ENCODE assay signal across 14 cellular contexts in the genomic region with DNA sequence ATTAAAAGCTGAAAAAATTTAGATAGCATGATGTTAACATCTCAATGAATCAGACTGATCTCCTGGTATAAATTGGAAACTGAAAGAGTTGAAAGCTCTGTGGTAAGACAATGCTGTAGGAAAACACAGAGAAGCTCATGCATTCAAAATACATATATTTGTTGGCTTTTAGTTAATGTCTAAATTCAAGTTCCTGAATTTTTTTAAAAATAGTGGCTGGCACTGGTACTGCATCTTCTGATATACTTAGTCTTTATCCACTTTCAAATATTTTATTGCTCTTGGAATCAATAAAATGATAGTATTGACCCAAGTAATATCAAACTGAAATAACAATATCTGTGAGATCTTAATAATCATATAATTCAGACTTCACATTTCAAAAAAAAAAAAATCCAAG.
A peak's percentile ranks its signal among the peaks of the same experiment; 100 is the strongest.
DNase-seq lines count a peak whose midpoint lies in the region; ATAC-seq and TF ChIP-seq lines count a peak whose summit lies in the region.
"Had no signal": no experiment of that assay in that cellular context is flagged by ENCODE, and none has a peak within 500 bp of the region (broad histone marks: within the 10 kb centered on the region; RNA-seq: fewer than 3 reads in every experiment).

No MANE protein-coding gene starts in this region.

- no peaks in the 10 kb centered on the region for H3K36me3 ChIP-seq in Panc1 (ENCODE audit: control insufficient read depth, insufficient read depth, low read length)
- H3K36me3 ChIP-seq in gastroesophageal sphincter: no peaks in the 10 kb centered on the region

- TF ChIP-seq EP300 in gastroesophageal sphincter (IDR thresholded peaks at IDR 0.05): no peak

- POLR2A ChIA-PET in Panc1 (lab: Charles Lee): no interaction called here

- intact Hi-C loops in Panc1 (cut with micrococcal nuclease; ENCODE audit: unreplicated experiment): no loop called here

- ATAC-seq in GM19351 (IDR thresholded peaks at IDR 0.05; ENCODE audit: unreplicated experiment) (peak; percentile 60), Panc1 (no peak), omental fat pad (ENCODE audit: low FRiP score) (no peak), gastroesophageal sphincter (no peak)

- TF ChIP-seq CTCF in Panc1 (IDR thresholded peaks at IDR 0.05) (peak; percentile 35; the same call in 1 of the 2 replicates), retinal pigment epithelial cell (conservative IDR thresholded peaks at IDR 0.05; ENCODE audit: low read depth, low read length) (peak; percentile 12), omental fat pad (IDR thresholded peaks at IDR 0.05) (no peak), gastroesophageal sphincter (IDR thresholded peaks at IDR 0.05) (peak in 2 of 4 experiments; percentile 9 to 35)

- H3K4me3 ChIP-seq in Panc1 (ENCODE audit: low read depth in 2 of 2, low read length in 2 of 2): no peak overlapping the region
- H3K4me3 ChIP-seq in retinal pigment epithelial cell (ENCODE audit: low read length): no peak overlapping the region
- H3K4me3 ChIP-seq in gastroesophageal sphincter: no peak overlapping the region

- in situ Hi-C loops in Panc1 (cut with HindIII; ENCODE audit: low pct_unique_long_range_greater_than_20kb, low sequenced_read_pairs): no loop called here

- H3K27ac ChIP-seq in Panc1 (ENCODE audit: low read length): no peak overlapping the region
- H3K27ac ChIP-seq in gastroesophageal sphincter: no peak overlapping the region

- H3K9me3 ChIP-seq in Panc1 (ENCODE audit: control insufficient read depth, insufficient read depth, low read depth, low read length): no peaks in the 10 kb centered on the region
- no peaks in the 10 kb centered on the region for H3K9me3 ChIP-seq in gastroesophageal sphincter

- no peaks in the 10 kb centered on the region for H3K27me3 ChIP-seq in Panc1 (ENCODE audit: control insufficient read depth, insufficient read depth, low read length)
- H3K27me3 ChIP-seq in gastroesophageal sphincter: no peaks in the 10 kb centered on the region

- H3K4me1 ChIP-seq in Panc1 (ENCODE audit: control insufficient read depth, insufficient read depth, low read length): no peaks in the 10 kb centered on the region
- H3K4me1 ChIP-seq in gastroesophageal sphincter: no peaks in the 10 kb centered on the region

- CTCF ChIA-PET in Panc1 (lab: Charles Lee): no interaction called here

- DNase-seq in Panc1 (ENCODE audit: low read depth, low spot score) (no peak), fibroblast of peridontal ligament (ENCODE audit: extremely low read depth) (peak; percentile 15), retinal pigment epithelial cell (ENCODE audit: low read depth) (no peak), omental fat pad (ENCODE audit: low spot score) (no peak), Ammon's horn (ENCODE audit: low spot score) (no peak)
- DNase-seq: activated CD4-positive, alpha-beta memory T cell treated with anti-CD3 and anti-CD28 coated beads for 36 hours; activated T-cell treated with anti-CD3 and anti-CD28 coated beads, Interleukin-2, amount 50 U/mL, for 48 hours; erythroblast; naive B cell; NCI-H1930; NCI-H524; retina had no signal

- no TSS peak for BruUV-seq in Panc1 (replicated peaks; lab: Mats Ljungman, UMichigan)

- TF ChIP-seq POLR2A in gastroesophageal sphincter (IDR thresholded peaks at IDR 0.05): no peak

Comparison
In these comparisons a context has a peak if more than half of its experiments do, and no peak if none do; other contexts are left out.
1. CTCF ChIP-seq: peak in Panc1 (single experiment) and retinal pigment epithelial cell (single experiment); none in omental fat pad (0 of 3).